1 cellular context compared by ENCODE assay signal in the genomic region with DNA sequence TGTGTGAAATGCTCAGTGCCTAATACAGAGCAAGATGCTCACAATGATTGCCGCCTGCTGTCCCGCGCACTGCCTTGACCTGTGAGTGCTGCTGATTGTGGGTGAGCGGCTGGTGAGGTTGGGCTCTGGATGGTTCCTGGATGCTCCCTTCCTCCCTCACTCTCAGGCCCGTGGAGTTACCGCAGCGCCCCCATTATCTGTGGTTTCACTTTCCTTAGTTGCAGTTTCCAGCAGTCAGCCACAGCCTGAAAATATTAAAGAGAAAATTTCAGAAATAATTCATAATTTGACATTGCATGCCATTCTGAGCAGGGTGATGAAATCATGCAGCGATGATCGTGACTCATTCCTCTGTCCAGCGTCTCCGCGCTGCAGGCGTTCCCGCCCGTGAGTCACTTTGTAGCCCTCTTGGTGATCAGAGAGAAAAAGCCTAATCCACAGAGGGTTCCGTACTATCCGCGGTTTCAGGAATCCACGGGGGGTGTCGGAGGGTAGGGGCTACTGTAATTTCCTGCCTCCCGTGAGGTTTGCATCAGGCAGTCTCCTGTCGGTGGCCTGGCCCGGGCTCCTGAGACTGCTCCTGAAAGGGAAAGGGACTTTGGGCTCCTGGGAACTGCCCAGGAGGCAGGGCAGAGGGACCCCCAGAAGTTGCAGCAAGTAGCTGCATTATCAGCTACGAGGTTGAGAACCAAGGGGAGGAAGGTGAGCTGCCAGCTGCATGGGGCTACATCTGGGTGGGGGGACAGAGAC.
TF ChIP-seq lines count a peak whose summit lies in the region.

No MANE protein-coding gene starts in this region.

TF ChIP-seq in Ishikawa, 13 proteins besides CTCF, POLR2A, EP300 and RAD21 (continued from another document):
- TF ChIP-seq NFIC (IDR thresholded peaks at IDR 0.05): peak; percentile 67
- peak; percentile 52; the same call in 1 of the 2 replicates for TF ChIP-seq YY1 (IDR thresholded peaks at IDR 0.05; ENCODE audit: low read depth)
